In the genomic region with DNA sequence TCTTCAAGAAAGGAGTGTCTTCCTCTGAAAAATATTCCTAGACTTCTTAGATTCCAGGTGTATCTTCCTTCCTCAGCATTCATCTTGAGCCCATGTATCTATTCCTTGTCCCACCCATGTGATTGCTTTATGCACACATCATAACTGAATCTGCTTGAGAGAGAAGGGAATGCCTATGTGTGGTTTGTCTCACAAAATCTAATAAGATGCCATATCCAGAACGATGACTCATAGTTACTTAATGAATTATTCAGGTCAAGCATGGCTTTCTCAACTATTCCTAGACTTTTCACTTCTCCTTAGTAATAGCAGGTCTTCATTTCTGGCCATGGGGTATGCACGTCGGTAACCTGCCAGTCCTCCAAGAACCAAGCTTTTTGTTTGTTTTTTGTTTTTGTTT, we compare ENCODE assay signal across 11 cellular contexts.
DNase-seq lines count a peak whose midpoint lies in the region; ATAC-seq, FAIRE-seq and TF ChIP-seq lines count a peak whose summit lies in the region.
"Had no signal": no experiment of that assay in that cellular context is flagged by ENCODE, and none has a peak within 500 bp of the region (broad histone marks: within the 10 kb centered on the region; RNA-seq: fewer than 3 reads in every experiment).

No MANE protein-coding gene starts in this region.

- H3K27ac ChIP-seq in right lobe of liver (peak overlapping the region in 2 of 3 donors; percentile 25 to 66), HepG2 (ENCODE audit: extremely low read length, insufficient read depth, low read length) (no peak overlapping the region), endodermal cell (ENCODE audit: low read depth, low read length) (no peak overlapping the region), muscle layer of duodenum (ENCODE audit: low read length) (peak overlapping the region; percentile 93)
- H3K27ac ChIP-seq in CD8-positive, alpha-beta memory T cell (ENCODE audit: low read depth, low read length) = no peak overlapping the region

- ATAC-seq in right lobe of liver = no peak
- ATAC-seq in HepG2 = no peak
- no peak for ATAC-seq in HG03457 (IDR thresholded peaks at IDR 0.05; ENCODE audit: unreplicated experiment)

- H3K36me3 Mint-ChIP-seq in endodermal cell (ENCODE audit: low read depth) = peaks cover 11% of the 10 kb centered on the region
- no peaks in the 10 kb centered on the region for H3K36me3 Mint-ChIP-seq in CD8-positive, alpha-beta memory T cell

- H3K9me3 Mint-ChIP-seq in endodermal cell = peaks cover 7% of the 10 kb centered on the region
- peaks cover 0 to 2% (median 0%) of the 10 kb centered on the region in 5 donors for H3K9me3 Mint-ChIP-seq in CD8-positive, alpha-beta memory T cell

- TF ChIP-seq CTCF in right lobe of liver (IDR thresholded peaks at IDR 0.05) (no peak), HepG2 (CRISPR knock-in tag; IDR thresholded peaks at IDR 0.05) (no peak), endodermal cell (conservative IDR thresholded peaks at IDR 0.05) (no peak)

- peak overlapping the region; percentile 5 for H3K4me3 Mint-ChIP-seq in endodermal cell
- no peak overlapping the region for H3K4me3 Mint-ChIP-seq in CD8-positive, alpha-beta memory T cell

- H3K27me3 ChIP-seq in right lobe of liver (no peaks in the 10 kb centered on the region), HepG2 (ENCODE audit: control insufficient read depth in 1 of 2, insufficient read depth in 2 of 2, low read length in 2 of 2) (no peaks in the 10 kb centered on the region), endodermal cell (ENCODE audit: control insufficient read depth, insufficient read depth, low read length, poor library complexity, severe bottlenecking) (no peaks in the 10 kb centered on the region), muscle layer of duodenum (ENCODE audit: low read depth, low read length) (no peaks in the 10 kb centered on the region)
- H3K27me3 ChIP-seq in CD8-positive, alpha-beta memory T cell (ENCODE audit: insufficient read depth, low read length, poor library complexity, severe bottlenecking) = no peaks in the 10 kb centered on the region

- TF ChIP-seq POLR2A in right lobe of liver (IDR thresholded peaks at IDR 0.05) = no peak
- TF ChIP-seq POLR2A in HepG2 (IDR thresholded peaks at IDR 0.05; ENCODE audit: insufficient read depth in 1 of 2, low read depth in 2 of 2, low read length in 2 of 2) = no peak

- 86% methylated on average over 3 of the region's 3 CpGs for WGBS in right lobe of liver (ENCODE audit: insufficient coverage, low coverage, low lambda C conversion rate, missing lambda C conversion rate)
- 44% methylated on average over 3 of the region's 3 CpGs for WGBS in HepG2 (ENCODE audit: low lambda C conversion rate)
- WGBS in endodermal cell (ENCODE audit: insufficient coverage in 1 of 2, insufficient read length in 1 of 2), 2 experiments = 77 to 98% methylated on average over 3 of the region's 3 CpGs

- in situ Hi-C loops in HepG2 (cut with HindIII; ENCODE audit: extremely low pct_ligation_motif_present, low pct_unique_long_range_greater_than_20kb) = no loop called here

- peaks cover 50% of the 10 kb centered on the region for H3K4me1 Mint-ChIP-seq in endodermal cell
- H3K4me1 Mint-ChIP-seq in CD8-positive, alpha-beta memory T cell = peaks cover 13 to 34% (median 28%) of the 10 kb centered on the region in 3 donors

- POLR2A ChIA-PET in HepG2 (lab: Yijun Ruan, JAX) = no interaction called here
- POLR2A ChIA-PET in CD8-positive, alpha-beta memory T cell (lab: Charles Lee) = no interaction called here

- H3K9me3 ChIP-seq in right lobe of liver (no peaks in the 10 kb centered on the region), HepG2 (ENCODE audit: low read length) (no peaks in the 10 kb centered on the region), endodermal cell (ENCODE audit: control insufficient read depth, low read length) (peaks cover 8% of the 10 kb centered on the region), muscle layer of duodenum (ENCODE audit: control insufficient read depth in 1 of 2, low read length in 2 of 2) (no peaks in the 10 kb centered on the region)
- no peaks in the 10 kb centered on the region for H3K9me3 ChIP-seq in CD8-positive, alpha-beta memory T cell (ENCODE audit: low read length)

- no peak overlapping the region for H3K9ac ChIP-seq in HepG2 (ENCODE audit: insufficient read depth, low read depth, low read length)
- H3K9ac ChIP-seq in endodermal cell (ENCODE audit: extremely low read depth, low read length, poor library complexity, severe bottlenecking) = no peak overlapping the region

- H3K4me2 ChIP-seq in HepG2 (ENCODE audit: low read depth, low read length) = no peak overlapping the region

- H3K36me3 ChIP-seq in right lobe of liver = no peaks in the 10 kb centered on the region
- no peaks in the 10 kb centered on the region for H3K36me3 ChIP-seq in HepG2 (replicated peaks in 1 of 2; ENCODE audit: control insufficient read depth in 1 of 2, insufficient read depth in 2 of 2, low read length in 2 of 2)
- H3K36me3 ChIP-seq in endodermal cell (ENCODE audit: control insufficient read depth, insufficient read depth, low read length) = peaks cover 12% of the 10 kb centered on the region
- H3K36me3 ChIP-seq in muscle layer of duodenum (ENCODE audit: control insufficient read depth in 1 of 2, insufficient read depth in 2 of 2, low read length in 2 of 2) = no peaks in the 10 kb centered on the region
- no peaks in the 10 kb centered on the region for H3K36me3 ChIP-seq in CD8-positive, alpha-beta memory T cell (ENCODE audit: insufficient read depth, low read length)

- no peak overlapping the region for H3K4me3 ChIP-seq in right lobe of liver
- no peak overlapping the region for H3K4me3 ChIP-seq in HepG2 (replicated peaks in 1 of 3; ENCODE audit: insufficient read depth in 1 of 3, low read depth in 2 of 3, low read length in 3 of 3)
- peak overlapping the region; percentile 23 for H3K4me3 ChIP-seq in endodermal cell (ENCODE audit: low read length)
- peak overlapping the region in 1 of 2 donors; percentile 1 for H3K4me3 ChIP-seq in muscle layer of duodenum (ENCODE audit: low read depth in 1 of 2, low read length in 2 of 2)
- no peak overlapping the region for H3K4me3 ChIP-seq in CD8-positive, alpha-beta memory T cell (ENCODE audit: low read length)

- DNase-seq in right lobe of liver = no peak
- DNase-seq in HepG2 (ENCODE audit: low spot score) = no peak
- DNase-seq in endodermal cell = no peak
- no peak for DNase-seq in DMS114 treated with DMSO at 0.1 percent for 48 hours (lab: John Stamatoyannopoulos, UW; ENCODE audit: unreplicated experiment)
- DNase-seq in CD8-positive, alpha-beta memory T cell = no peak
- DNase-seq in stimulated activated CD4-positive, alpha-beta T cell treated with anti-CD3 and anti-CD28 coated beads, Interleukin-1b, Interleukin-23, amount 100 ng/mL, for 48 hours = no peak
- DNase-seq: GOT3, NCI-H345 had no signal

- CTCF ChIA-PET in HepG2 (lab: Yijun Ruan, JAX; ENCODE audit: low intra/inter-chr PET ratio, low total read pairs) = no interaction called here
- CTCF ChIA-PET in CD8-positive, alpha-beta memory T cell (lab: Charles Lee) = no interaction called here

- no peak for TF ChIP-seq EP300 in HepG2 (IDR thresholded peaks at IDR 0.05; ENCODE audit: low read depth in 2 of 2, low read length in 2 of 2)
- TF ChIP-seq EP300 in HepG2 (CRISPR knock-in tag; IDR thresholded peaks at IDR 0.05; ENCODE audit: borderline replicate concordance) = no peak

- no TSS peak for BruUV-seq in HepG2 (replicated peaks; lab: Mats Ljungman, UMichigan)

- no peak overlapping the region for H2AFZ ChIP-seq in HepG2 (ENCODE audit: low read length)

- intact Hi-C loops in right lobe of liver (cut with DNase I) = no loop called here
- intact Hi-C loops in HepG2 (cut with micrococcal nuclease; ENCODE audit: unreplicated experiment) = no loop called here

- H3K27me3 Mint-ChIP-seq in endodermal cell (ENCODE audit: insufficient read depth) = no peaks in the 10 kb centered on the region
- H3K27me3 Mint-ChIP-seq in CD8-positive, alpha-beta memory T cell = peaks cover 0 to 1% of the 10 kb centered on the region in 2 donors

- H4K20me1 ChIP-seq in HepG2 (ENCODE audit: insufficient read depth, low read length) = no peaks in the 10 kb centered on the region

- H3K4me1 ChIP-seq in right lobe of liver (peaks cover 0 to 55% (median 5%) of the 10 kb centered on the region in 4 donors), HepG2 (ENCODE audit: insufficient read depth, low read length) (peaks cover 42% of the 10 kb centered on the region), endodermal cell (ENCODE audit: control insufficient read depth, insufficient read depth, low read length) (peaks cover 15% of the 10 kb centered on the region), muscle layer of duodenum (ENCODE audit: control insufficient read depth in 1 of 2, insufficient read depth in 2 of 2, low read length in 2 of 2) (peaks cover 0 to 14% of the 10 kb centered on the region in 2 donors)
- no peaks in the 10 kb centered on the region for H3K4me1 ChIP-seq in CD8-positive, alpha-beta memory T cell (ENCODE audit: insufficient read depth, low read length)

- peak overlapping the region; percentile 67 for H3K27ac Mint-ChIP-seq in endodermal cell
- H3K27ac Mint-ChIP-seq in CD8-positive, alpha-beta memory T cell = no peak overlapping the region

- TF ChIP-seq RAD21 in HepG2 (CRISPR knock-in tag; IDR thresholded peaks at IDR 0.05) = no peak

- no peak for FAIRE-seq in HepG2 (lab: Jason Lieb, UNC)
- FAIRE-seq: TTC549 had no signal

- no peaks in the 10 kb centered on the region for H3K79me2 ChIP-seq in HepG2 (ENCODE audit: insufficient read depth, low read length)

TF ChIP-seq in HepG2, 621 proteins besides CTCF, POLR2A, EP300 and RAD21 (continues in another document):
- TF ChIP-seq, protein P1, sequence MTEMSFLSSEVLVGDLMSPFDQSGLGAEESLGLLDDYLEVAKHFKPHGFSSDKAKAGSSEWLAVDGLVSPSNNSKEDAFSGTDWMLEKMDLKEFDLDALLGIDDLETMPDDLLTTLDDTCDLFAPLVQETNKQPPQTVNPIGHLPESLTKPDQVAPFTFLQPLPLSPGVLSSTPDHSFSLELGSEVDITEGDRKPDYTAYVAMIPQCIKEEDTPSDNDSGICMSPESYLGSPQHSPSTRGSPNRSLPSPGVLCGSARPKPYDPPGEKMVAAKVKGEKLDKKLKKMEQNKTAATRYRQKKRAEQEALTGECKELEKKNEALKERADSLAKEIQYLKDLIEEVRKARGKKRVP (CRISPR knock-in tag; IDR thresholded peaks at IDR 0.05) = no peak
- no peak for TF ChIP-seq BCL6 (CRISPR knock-in tag; IDR thresholded peaks at IDR 0.05)
- no peak for TF ChIP-seq JUNB (CRISPR knock-in tag; IDR thresholded peaks at IDR 0.05; ENCODE audit: borderline replicate concordance)

Comparison
In these comparisons a context has a peak if more than half of its experiments do, and no peak if none do; other contexts are left out.
1. H3K27ac ChIP-seq: peak in right lobe of liver (2 of 3) and muscle layer of duodenum (single experiment); none in HepG2 (single experiment), endodermal cell (single experiment) and CD8-positive, alpha-beta memory T cell (single experiment).